16 cellular contexts compared by ENCODE assay signal in the genomic region with DNA sequence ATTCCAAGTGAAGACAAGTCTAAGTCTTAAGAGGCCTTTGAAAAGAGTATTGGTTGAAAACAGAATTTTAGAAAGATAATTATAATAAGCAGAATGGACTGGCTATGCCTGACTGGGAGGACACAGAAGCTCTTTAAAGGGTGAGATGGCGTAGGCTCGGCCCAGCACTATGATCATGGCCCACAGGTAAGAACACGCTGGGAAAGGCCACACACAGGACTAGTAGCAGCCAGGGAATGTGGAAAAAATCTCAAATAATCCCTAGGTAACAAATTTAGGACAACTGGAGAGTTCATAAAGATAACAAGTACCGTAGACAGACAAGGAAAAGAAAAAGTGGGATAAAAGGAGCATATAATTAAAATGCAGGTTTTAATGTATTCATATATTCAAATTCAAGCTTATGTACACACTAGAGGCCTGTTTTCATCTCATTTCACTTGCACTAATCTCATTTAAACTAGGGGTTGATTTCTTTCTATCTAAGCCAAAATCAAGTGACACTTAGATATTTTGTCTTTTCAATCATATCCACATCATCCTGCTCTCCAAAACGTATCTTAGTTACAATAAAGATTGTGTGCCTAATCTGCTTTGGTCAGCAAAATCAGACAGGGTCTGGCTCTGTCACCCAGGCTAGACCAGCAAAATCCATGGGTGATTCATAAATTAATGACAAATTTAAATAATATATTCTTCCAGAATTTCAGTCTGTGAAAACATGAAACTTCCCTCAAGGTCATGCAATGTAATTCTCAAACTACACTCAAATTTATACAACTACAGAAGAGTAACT. TPM values are rescaled to one million over a fixed set of nuclear protein-coding genes. Genes with fewer than 3 reads are reported as not detected.
DNase-seq lines count a peak whose midpoint lies in the region; ATAC-seq, FAIRE-seq and TF ChIP-seq lines count a peak whose summit lies in the region.
"Had no signal": no experiment of that assay in that cellular context is flagged by ENCODE, and none has a peak within 500 bp of the region (broad histone marks: within the 10 kb centered on the region; RNA-seq: fewer than 3 reads in every experiment).

No MANE protein-coding gene starts in this region.

- POLR2A ChIA-PET in A673 (lab: Charles Lee; ENCODE audit: low non-redundant PET) (no interaction called here), WTC11 (lab: Charles Lee) (no interaction called here)

- DNase-seq in A673 (ENCODE audit: low spot score), result no peak
- no peak for DNase-seq in H54 (ENCODE audit: insufficient read length, low spot score)
- no peak for DNase-seq in WTC11 (ENCODE audit: low spot score)
- no peak for DNase-seq in SHP77 (lab: John Stamatoyannopoulos, UW)
- DNase-seq in T1000 (lab: John Stamatoyannopoulos, UW), result no peak
- no peak for DNase-seq in DMS53 treated with DMSO at 0.1 percent for 48 hours (lab: John Stamatoyannopoulos, UW; ENCODE audit: unreplicated experiment)
- DNase-seq: BE2C; CD8-positive, alpha-beta T cell; COR-L47; GOT3; KBM-7 had no signal

- peaks cover 19% of the 10 kb centered on the region for H3K36me3 Mint-ChIP-seq in WTC11

- TF ChIP-seq CTCF in A673 (conservative IDR thresholded peaks at IDR 0.05; ENCODE audit: low read depth, low read length), result no peak
- no peak for TF ChIP-seq CTCF in WTC11 (IDR thresholded peaks at IDR 0.05)

- no peaks in the 10 kb centered on the region for H3K27me3 Mint-ChIP-seq in WTC11 (ENCODE audit: low read depth)

- H3K4me3 Mint-ChIP-seq in WTC11, result no peak overlapping the region
- H3K4me3 Mint-ChIP-seq: CD8-positive, alpha-beta T cell had no signal

- H3K4me1 ChIP-seq in A673 (ENCODE audit: insufficient read depth, low read length, poor library complexity, severe bottlenecking), result peaks cover 20% of the 10 kb centered on the region
- H3K4me1 ChIP-seq: BE2C had no signal

- H3K9me3 ChIP-seq in A673 (ENCODE audit: low read depth, low read length, poor library complexity, severe bottlenecking), result no peaks in the 10 kb centered on the region
- H3K9me3 ChIP-seq: BE2C had no signal

- no peak overlapping the region for H3K4me3 ChIP-seq in A673 (ENCODE audit: low read depth, low read length, poor library complexity, severe bottlenecking)

- no peaks in the 10 kb centered on the region for H3K27me3 ChIP-seq in A673 (replicated peaks; ENCODE audit: insufficient read depth, low read depth, low read length, poor library complexity)
- H3K27me3 ChIP-seq: BE2C had no signal

- H3K36me3 ChIP-seq in A673 (ENCODE audit: insufficient read depth, low read length, poor library complexity, severe bottlenecking), result peaks cover 48% of the 10 kb centered on the region

- FAIRE-seq in H54 (lab: Jason Lieb, UNC) (peak; percentile 48), islet of Langerhans (lab: Jason Lieb, UNC) (peak; percentile 92)
- FAIRE-seq: HTR-8/SVneo had no signal

- no peak for ATAC-seq in WTC11
- ATAC-seq in GM18517 (IDR thresholded peaks at IDR 0.05; ENCODE audit: unreplicated experiment), result no peak
- ATAC-seq: CD8-positive, alpha-beta T cell; HCT116 had no signal

- H3K9me3 Mint-ChIP-seq in WTC11, result no peaks in the 10 kb centered on the region
- H3K9me3 Mint-ChIP-seq: CD8-positive, alpha-beta T cell had no signal

- H3K4me1 Mint-ChIP-seq in WTC11, result no peaks in the 10 kb centered on the region

- CTCF ChIA-PET in A673 (lab: Charles Lee), result no interaction called here
- CTCF ChIA-PET in WTC11 (lab: Charles Lee), result interaction anchor here (1.4 kb wide), 1 partner anchor 84 kb away, joined by 3 read pairs; no protein-coding TSS in a partner anchor

- H3K27ac ChIP-seq in A673 (ENCODE audit: low read depth, low read length, poor library complexity, severe bottlenecking), result peak overlapping the region; percentile 40
- H3K27ac ChIP-seq: C4-2B had no signal

- H3K27ac Mint-ChIP-seq in WTC11, result peak overlapping the region; percentile 69; the same call in 1 of the 2 replicates
- H3K27ac Mint-ChIP-seq: CD8-positive, alpha-beta T cell had no signal

- TF ChIP-seq POLR2A in H54 (IDR thresholded peaks at IDR 0.05; ENCODE audit: low read depth, low read length), result no peak

- intact Hi-C loops in A673 (cut with micrococcal nuclease; ENCODE audit: unreplicated experiment), result no loop called here

- BruUV-seq in A673 (replicated peaks; lab: Mats Ljungman, UMichigan), result no TSS peak

TF ChIP-seq in WTC11, 78 proteins besides CTCF, POLR2A, EP300 and RAD21:
- TF ChIP-seq MAX (CRISPR knock-in tag; IDR thresholded peaks at IDR 0.05), result no peak
- no peak for TF ChIP-seq ZSCAN18 (CRISPR knock-in tag; IDR thresholded peaks at IDR 0.05)
- TF ChIP-seq, protein P1, sequence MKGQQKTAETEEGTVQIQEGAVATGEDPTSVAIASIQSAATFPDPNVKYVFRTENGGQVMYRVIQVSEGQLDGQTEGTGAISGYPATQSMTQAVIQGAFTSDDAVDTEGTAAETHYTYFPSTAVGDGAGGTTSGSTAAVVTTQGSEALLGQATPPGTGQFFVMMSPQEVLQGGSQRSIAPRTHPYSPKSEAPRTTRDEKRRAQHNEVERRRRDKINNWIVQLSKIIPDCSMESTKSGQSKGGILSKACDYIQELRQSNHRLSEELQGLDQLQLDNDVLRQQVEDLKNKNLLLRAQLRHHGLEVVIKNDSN (CRISPR knock-in tag; IDR thresholded peaks at IDR 0.05), result no peak
- no peak for TF ChIP-seq EMX1 (CRISPR knock-in tag; IDR thresholded peaks at IDR 0.05)
- no peak for TF ChIP-seq GTF2I (CRISPR knock-in tag; conservative IDR thresholded peaks at IDR 0.05)
- no peak for TF ChIP-seq USF2 (CRISPR knock-in tag; IDR thresholded peaks at IDR 0.05)
- TF ChIP-seq, protein P2, sequence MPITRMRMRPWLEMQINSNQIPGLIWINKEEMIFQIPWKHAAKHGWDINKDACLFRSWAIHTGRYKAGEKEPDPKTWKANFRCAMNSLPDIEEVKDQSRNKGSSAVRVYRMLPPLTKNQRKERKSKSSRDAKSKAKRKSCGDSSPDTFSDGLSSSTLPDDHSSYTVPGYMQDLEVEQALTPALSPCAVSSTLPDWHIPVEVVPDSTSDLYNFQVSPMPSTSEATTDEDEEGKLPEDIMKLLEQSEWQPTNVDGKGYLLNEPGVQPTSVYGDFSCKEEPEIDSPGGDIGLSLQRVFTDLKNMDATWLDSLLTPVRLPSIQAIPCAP (CRISPR knock-in tag; IDR thresholded peaks at IDR 0.05), result no peak
- TF ChIP-seq HMGA2 (CRISPR knock-in tag; IDR thresholded peaks at IDR 0.05), result no peak
- no peak for TF ChIP-seq ATF2 (CRISPR knock-in tag; IDR thresholded peaks at IDR 0.05; ENCODE audit: borderline replicate concordance, low read depth)
- TF ChIP-seq NR2C2 (CRISPR knock-in tag; IDR thresholded peaks at IDR 0.05), result no peak

RNA-seq across cellular contexts. Expression of gene EZH2, which starts 53.0 kb away (rescaled TPM):
- 123 and 140 TPM in 2 replicates for total RNA-seq in A673 (2021)
- total RNA-seq in WTC11 (2021), result 28.5 to 35.4 TPM (median 28.6 TPM) in 3 replicates
